In genomic region chr13:51397262-51397933, GRCh38 we compare ENCODE assay signal across 10 cellular contexts. TPM values are rescaled to one million over a fixed set of nuclear protein-coding genes. Genes with fewer than 3 reads are reported as not detected.
DNase-seq lines count a peak whose midpoint lies in the region; ATAC-seq, FAIRE-seq and TF ChIP-seq lines count a peak whose summit lies in the region.
"Had no signal": no experiment of that assay in that cellular context is flagged by ENCODE, and none has a peak within 500 bp of the region (broad histone marks: within the 10 kb centered on the region; RNA-seq: fewer than 3 reads in every experiment).

No MANE protein-coding gene starts in this region.

- POLR2A ChIA-PET in A549 (lab: Yijun Ruan, JAX), result no interaction called here

- H3K79me2 ChIP-seq in Karpas-422 (ENCODE audit: low read length) (peaks cover 97% of the 10 kb centered on the region), MM.1S (ENCODE audit: low read length) (peaks cover 46% of the 10 kb centered on the region)

- no peaks in the 10 kb centered on the region for H3F3A ChIP-seq in MM.1S (ENCODE audit: insufficient read depth, low read length)

- H3K4me3 ChIP-seq in A549 (no peak overlapping the region), Karpas-422 (ENCODE audit: low read length) (no peak overlapping the region), muscle layer of colon (ENCODE audit: low read depth in 1 of 2, low read length in 2 of 2) (no peak overlapping the region), MM.1S (ENCODE audit: low read length) (no peak overlapping the region)

- H3K4me2 ChIP-seq in A549 (peak overlapping the region; percentile 50), Karpas-422 (ENCODE audit: low read depth, low read length, poor library complexity, severe bottlenecking) (no peak overlapping the region), MM.1S (ENCODE audit: low read depth, low read length) (no peak overlapping the region)

- ATAC-seq in A549 (peak in 1 of 2 experiments; percentile 70; a peak in 4 of 6 replicates), HG02623 (IDR thresholded peaks at IDR 0.05; ENCODE audit: unreplicated experiment) (no peak)

- H3K27me3 ChIP-seq in Karpas-422 (ENCODE audit: low read length), result no peaks in the 10 kb centered on the region
- no peaks in the 10 kb centered on the region for H3K27me3 ChIP-seq in muscle layer of colon (ENCODE audit: control insufficient read depth in 1 of 2, insufficient read depth in 2 of 2, low read length in 2 of 2)
- H3K27me3 ChIP-seq in MM.1S (replicated peaks; ENCODE audit: insufficient read depth, low read length), result no peaks in the 10 kb centered on the region

- no peak for TF ChIP-seq EP300 in A549 (IDR thresholded peaks at IDR 0.05)

- H2AFZ ChIP-seq in Karpas-422 (ENCODE audit: low read length) (no peak overlapping the region), MM.1S (ENCODE audit: low read length) (no peak overlapping the region)

- H3K9ac ChIP-seq in Karpas-422 (ENCODE audit: low read length) (no peak overlapping the region), muscle layer of colon (ENCODE audit: low read length) (no peak overlapping the region), MM.1S (ENCODE audit: low read length) (no peak overlapping the region)

- TF ChIP-seq CTCF in A549 (IDR thresholded peaks at IDR 0.05), result no peak
- no peak for TF ChIP-seq CTCF in MM.1S (IDR thresholded peaks at IDR 0.05; ENCODE audit: low read length)

- peaks cover 28% of the 10 kb centered on the region for H3K36me3 ChIP-seq in Karpas-422 (ENCODE audit: insufficient read depth, low read length)
- H3K36me3 ChIP-seq in muscle layer of colon (ENCODE audit: insufficient read depth, low read length), result no peaks in the 10 kb centered on the region
- no peaks in the 10 kb centered on the region for H3K36me3 ChIP-seq in MM.1S (replicated peaks; ENCODE audit: insufficient read depth, low read length)

- no peaks in the 10 kb centered on the region for H3K9me3 ChIP-seq in A549
- H3K9me3 ChIP-seq in Karpas-422 (ENCODE audit: low read length), result no peaks in the 10 kb centered on the region
- no peaks in the 10 kb centered on the region for H3K9me3 ChIP-seq in muscle layer of colon (ENCODE audit: low read length)
- H3K9me3 ChIP-seq in MM.1S (replicated peaks; ENCODE audit: insufficient read depth, low read length), result no peaks in the 10 kb centered on the region

- H4K20me1 ChIP-seq in Karpas-422 (ENCODE audit: insufficient read depth, low read depth, low read length) (no peaks in the 10 kb centered on the region), MM.1S (ENCODE audit: insufficient read depth, low read length) (no peaks in the 10 kb centered on the region)

- peak in 1 of 2 experiments; percentile 31 for DNase-seq in A549 (ENCODE audit: low read depth in 1 of 2, low spot score in 1 of 2)
- no peak for DNase-seq in Karpas-422
- peak; percentile 21 to 55 for DNase-seq in erythroblast (lab: John Stamatoyannopoulos, UW)
- no peak for DNase-seq in MM.1S
- no peak for DNase-seq in activated naive CD4-positive, alpha-beta T cell treated with Interleukin-2 at 50 U/mL for 16 hours
- DNase-seq in NCI-H1694 treated with DMSO at 0.1 percent for 48 hours (lab: John Stamatoyannopoulos, UW), result no peak
- DNase-seq: activated naive CD4-positive, alpha-beta T cell had no signal

- CTCF ChIA-PET in A549 (lab: Yijun Ruan, JAX), result no interaction called here

- 67% methylated on average over 6 of the region's 6 CpGs for WGBS in A549 (ENCODE audit: missing lambda C conversion rate)

- TF ChIP-seq POLR2A in A549 (IDR thresholded peaks at IDR 0.05; ENCODE audit: low read length), result no peak
- TF ChIP-seq POLR2A in erythroblast (IDR thresholded peaks at IDR 0.05; ENCODE audit: low read length), result no peak

- no peak for TF ChIP-seq RAD21 in A549 (conservative IDR thresholded peaks at IDR 0.05 in 1 of 2, IDR thresholded peaks at IDR 0.05 in 1 of 2)

- no peak for FAIRE-seq in A549 (lab: Jason Lieb, UNC)
- FAIRE-seq: urothelium cell line had no signal

- H3K27ac ChIP-seq in A549 (no peak overlapping the region), Karpas-422 (ENCODE audit: low read length) (peak overlapping the region; percentile 53; the same call in 1 of the 2 replicates), muscle layer of colon (ENCODE audit: low read depth, low read length) (peak overlapping the region; percentile 29), MM.1S (ENCODE audit: low read length) (no peak overlapping the region)

- peaks cover 26% of the 10 kb centered on the region for H3K4me1 ChIP-seq in A549
- peaks cover 6% of the 10 kb centered on the region for H3K4me1 ChIP-seq in Karpas-422 (ENCODE audit: low read length)
- H3K4me1 ChIP-seq in muscle layer of colon (ENCODE audit: insufficient read depth, low read length), result peaks cover 21% of the 10 kb centered on the region
- no peaks in the 10 kb centered on the region for H3K4me1 ChIP-seq in MM.1S (ENCODE audit: low read length)

- H3K9me2 ChIP-seq in Karpas-422 (replicated peaks; ENCODE audit: insufficient read depth, low read length) (no peaks in the 10 kb centered on the region), MM.1S (replicated peaks; ENCODE audit: insufficient read depth, low read length) (no peaks in the 10 kb centered on the region)

TF ChIP-seq in A549, 52 proteins besides CTCF, POLR2A, EP300 and RAD21:
- no peak for TF ChIP-seq RNF2 (IDR thresholded peaks at IDR 0.05; ENCODE audit: borderline replicate concordance, low read depth)
- no peak for TF ChIP-seq POLR2AphosphoS2 (conservative IDR thresholded peaks at IDR 0.05; ENCODE audit: low read length)
- TF ChIP-seq MYC (IDR thresholded peaks at IDR 0.05; ENCODE audit: borderline replicate concordance, low read length), result no peak
- TF ChIP-seq MAZ (IDR thresholded peaks at IDR 0.05; ENCODE audit: borderline replicate concordance, low read depth, low read length), result no peak
- TF ChIP-seq KDM5A (IDR thresholded peaks at IDR 0.05), result no peak
- TF ChIP-seq, protein P1, sequence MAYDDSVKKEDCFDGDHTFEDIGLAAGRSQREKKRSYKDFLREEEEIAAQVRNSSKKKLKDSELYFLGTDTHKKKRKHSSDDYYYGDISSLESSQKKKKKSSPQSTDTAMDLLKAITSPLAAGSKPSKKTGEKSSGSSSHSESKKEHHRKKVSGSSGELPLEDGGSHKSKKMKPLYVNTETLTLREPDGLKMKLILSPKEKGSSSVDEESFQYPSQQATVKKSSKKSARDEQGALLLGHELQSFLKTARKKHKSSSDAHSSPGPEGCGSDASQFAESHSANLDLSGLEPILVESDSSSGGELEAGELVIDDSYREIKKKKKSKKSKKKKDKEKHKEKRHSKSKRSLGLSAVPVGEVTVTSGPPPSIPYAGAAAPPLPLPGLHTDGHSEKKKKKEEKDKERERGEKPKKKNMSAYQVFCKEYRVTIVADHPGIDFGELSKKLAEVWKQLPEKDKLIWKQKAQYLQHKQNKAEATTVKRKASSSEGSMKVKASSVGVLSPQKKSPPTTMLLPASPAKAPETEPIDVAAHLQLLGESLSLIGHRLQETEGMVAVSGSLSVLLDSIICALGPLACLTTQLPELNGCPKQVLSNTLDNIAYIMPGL (CRISPR knock-in tag; IDR thresholded peaks at IDR 0.05; ENCODE audit: borderline replicate concordance), result no peak
- TF ChIP-seq JUNB (IDR thresholded peaks at IDR 0.05), result no peak
- TF ChIP-seq, protein P2, sequence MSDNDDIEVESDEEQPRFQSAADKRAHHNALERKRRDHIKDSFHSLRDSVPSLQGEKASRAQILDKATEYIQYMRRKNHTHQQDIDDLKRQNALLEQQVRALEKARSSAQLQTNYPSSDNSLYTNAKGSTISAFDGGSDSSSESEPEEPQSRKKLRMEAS (IDR thresholded peaks at IDR 0.05), result no peak
- TF ChIP-seq JUN (IDR thresholded peaks at IDR 0.05), result no peak
- no peak for TF ChIP-seq TFCP2L1 (CRISPR knock-in tag; IDR thresholded peaks at IDR 0.05)
- no peak for TF ChIP-seq GATA3 (IDR thresholded peaks at IDR 0.05; ENCODE audit: borderline replicate concordance)
- no peak for TF ChIP-seq CEBPB (IDR thresholded peaks at IDR 0.05)
- TF ChIP-seq CHD4 (IDR thresholded peaks at IDR 0.05; ENCODE audit: borderline replicate concordance), result no peak
- TF ChIP-seq ELK1 (IDR thresholded peaks at IDR 0.05; ENCODE audit: low read depth, low read length), result no peak
- TF ChIP-seq RCOR1 (IDR thresholded peaks at IDR 0.05; ENCODE audit: low read depth, low read length), result no peak
- no peak for TF ChIP-seq HOXB5 (CRISPR knock-in tag; IDR thresholded peaks at IDR 0.05)
- TF ChIP-seq PHF8 (IDR thresholded peaks at IDR 0.05; ENCODE audit: borderline replicate concordance, low read depth), result no peak
- TF ChIP-seq NFE2L2 (conservative IDR thresholded peaks at IDR 0.05; ENCODE audit: low read length), result no peak
- no peak for TF ChIP-seq CBX2 (IDR thresholded peaks at IDR 0.05; ENCODE audit: borderline replicate concordance, low read depth)
- TF ChIP-seq BHLHE40 (IDR thresholded peaks at IDR 0.05; ENCODE audit: low read depth, low read length), result no peak

RNA-seq across cellular contexts. Expression of gene INTS6, which starts 55.4 kb away (rescaled TPM):
- 37.1 and 42.6 TPM in 2 replicates for polyA plus RNA-seq in A549 (2011; rRNA removed)
- polyA plus RNA-seq in A549 (2012; cell fraction: cytosol; rRNA removed), result 5.1 and 5.3 TPM in 2 replicates
- polyA plus RNA-seq in A549 (2012; cell fraction: nucleus; rRNA removed), result 4.8 and 5.6 TPM in 2 replicates
- 11.5 to 12.6 TPM (median 12.1 TPM) in 3 replicates for polyA plus RNA-seq in A549 (2017; fragmentation: RNase III; extraction: RNeasy Plus Mini Kit Qiagen cat#74134 plus additional on column Dnase treatment)
- polyA minus RNA-seq in A549 (2011; rRNA and poly(A)+ RNA removed), result 41.2 and 43.5 TPM in 2 replicates
- total RNA-seq in Karpas-422 (2014; rRNA removed; shearing (Covaris generic); ENCODE audit: low replicate concordance), result 61.0 and 86.2 TPM in 2 replicates

RNA-seq across cellular contexts. Expression of gene SERPINE3, which starts 57.9 kb away (rescaled TPM):
- polyA plus RNA-seq in A549 (2011; rRNA removed) (0.04 TPM in 1 of 2 replicates, not detected in the other), A549 (2017; fragmentation: RNase III; extraction: RNeasy Plus Mini Kit Qiagen cat#74134 plus additional on column Dnase treatment) (0.09 TPM in 1 of 3 replicates, not detected in the others)
- not detected in 2 replicates for polyA plus RNA-seq in A549 (2012; cell fraction: cytosol; rRNA removed)
- not detected in 2 replicates for polyA plus RNA-seq in A549 (2012; cell fraction: nucleus; rRNA removed)
- not detected in 2 replicates for polyA minus RNA-seq in A549 (2011; rRNA and poly(A)+ RNA removed)
- total RNA-seq in Karpas-422 (2014; rRNA removed; shearing (Covaris generic); ENCODE audit: low replicate concordance), result not detected in 2 replicates

Comparison
In these comparisons a context has a peak if more than half of its experiments do, and no peak if none do; other contexts are left out.
1. DNase-seq: peak in erythroblast (2 of 2); none in Karpas-422 (single experiment), MM.1S (single experiment), activated naive CD4-positive, alpha-beta T cell treated with Interleukin-2 at 50 U/mL for 16 hours (single experiment) and NCI-H1694 treated with DMSO at 0.1 percent for 48 hours (single experiment).
2. H3K27ac ChIP-seq: peak in Karpas-422 (single experiment) and muscle layer of colon (single experiment); none in A549 (0 of 2) and MM.1S (single experiment).